In the genomic region with DNA sequence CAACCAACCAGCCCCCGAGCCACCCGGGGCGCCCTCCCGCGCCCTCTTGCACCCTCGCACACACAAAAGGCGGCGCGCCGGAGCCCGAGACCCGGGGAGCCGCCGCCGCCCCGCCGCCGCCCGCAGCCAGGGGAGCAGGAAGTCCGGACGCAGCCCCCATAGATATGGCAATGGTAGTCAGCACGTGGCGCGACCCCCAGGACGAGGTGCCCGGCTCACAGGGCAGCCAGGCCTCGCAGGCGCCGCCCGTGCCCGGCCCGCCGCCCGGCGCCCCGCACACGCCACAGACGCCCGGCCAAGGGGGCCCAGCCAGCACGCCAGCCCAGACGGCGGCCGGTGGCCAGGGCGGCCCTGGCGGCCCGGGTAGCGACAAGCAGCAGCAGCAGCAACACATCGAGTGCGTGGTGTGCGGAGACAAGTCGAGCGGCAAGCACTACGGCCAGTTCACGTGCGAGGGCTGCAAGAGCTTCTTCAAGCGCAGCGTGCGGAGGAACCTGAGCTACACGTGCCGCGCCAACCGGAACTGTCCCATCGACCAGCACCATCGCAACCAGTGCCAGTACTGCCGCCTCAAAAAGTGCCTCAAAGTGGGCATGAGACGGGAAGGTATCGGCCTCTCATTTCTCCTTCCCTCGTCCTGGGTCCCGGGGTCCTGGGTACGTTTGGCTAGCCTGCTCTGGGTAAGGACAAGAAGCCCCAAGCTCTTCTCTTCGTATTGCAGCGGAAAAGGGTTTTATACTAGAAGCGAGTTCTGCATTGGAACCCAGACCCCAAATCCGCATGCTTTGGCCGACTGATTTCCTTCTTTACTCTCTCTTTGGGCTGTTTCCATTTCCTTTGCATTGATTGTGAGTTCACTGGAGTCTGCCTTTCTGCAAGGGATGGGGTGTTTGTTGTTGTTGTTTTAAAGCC, we compare ENCODE assay signal across 1 cellular context.
TF ChIP-seq lines count a peak whose summit lies in the region.

No MANE protein-coding gene starts in this region.

TF ChIP-seq in K562, 482 proteins besides CTCF, POLR2A, EP300 and RAD21 (continued from another document):
- TF ChIP-seq, protein P1, sequence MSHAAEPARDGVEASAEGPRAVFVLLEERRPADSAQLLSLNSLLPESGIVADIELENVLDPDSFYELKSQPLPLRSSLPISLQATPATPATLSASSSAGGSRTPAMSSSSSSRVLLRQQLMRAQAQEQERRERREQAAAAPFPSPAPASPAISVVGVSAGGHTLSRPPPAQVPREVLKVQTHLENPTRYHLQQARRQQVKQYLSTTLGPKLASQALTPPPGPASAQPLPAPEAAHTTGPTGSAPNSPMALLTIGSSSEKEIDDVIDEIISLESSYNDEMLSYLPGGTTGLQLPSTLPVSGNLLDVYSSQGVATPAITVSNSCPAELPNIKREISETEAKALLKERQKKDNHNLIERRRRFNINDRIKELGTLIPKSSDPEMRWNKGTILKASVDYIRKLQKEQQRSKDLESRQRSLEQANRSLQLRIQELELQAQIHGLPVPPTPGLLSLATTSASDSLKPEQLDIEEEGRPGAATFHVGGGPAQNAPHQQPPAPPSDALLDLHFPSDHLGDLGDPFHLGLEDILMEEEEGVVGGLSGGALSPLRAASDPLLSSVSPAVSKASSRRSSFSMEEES (CRISPR knock-in tag; IDR thresholded peaks at IDR 0.05): no peak
- TF ChIP-seq EP400 (IDR thresholded peaks at IDR 0.05) (peak; percentile 52; the same call in 1 of the 2 replicates), SRSF9 (IDR thresholded peaks at IDR 0.05; ENCODE audit: borderline replicate concordance, low read depth, low read length) (no peak)
